In genomic region chr4:48779095-48779997, GRCh38 we compare ENCODE assay signal across 8 cellular contexts. TPM values are rescaled to one million over a fixed set of nuclear protein-coding genes. Genes with fewer than 3 reads are reported as not detected.
DNase-seq lines count a peak whose midpoint lies in the region; ATAC-seq and TF ChIP-seq lines count a peak whose summit lies in the region.

No MANE protein-coding gene starts in this region.

- DNase-seq in COLO668 (lab: John Stamatoyannopoulos, UW; ENCODE audit: unreplicated experiment) (peak; percentile 85), RWPE2 (ENCODE audit: low spot score) (peak; percentile 72), glutamatergic neuron (peak; percentile 69), osteoblast (ENCODE audit: insufficient read length, low spot score, missing footprints) (peak; percentile 89)

- H3K9me3 ChIP-seq in RWPE2 (ENCODE audit: severe bottlenecking) (no peaks in the 10 kb centered on the region), osteoblast (ENCODE audit: low read depth, low read length) (no peaks in the 10 kb centered on the region), thymus (ENCODE audit: control insufficient read depth) (no peaks in the 10 kb centered on the region)

- WGBS in thymus: under 1% methylated on average over 108 of the region's 108 CpGs

- H3K4me3 ChIP-seq in RWPE2 (ENCODE audit: severe bottlenecking): peak overlapping the region; percentile 95
- H3K4me3 ChIP-seq in osteoblast (ENCODE audit: insufficient read depth, low read length): peak overlapping the region; percentile 86
- peak overlapping the region; percentile 95 for H3K4me3 ChIP-seq in thymus (ENCODE audit: low read length)

- H3K36me3 ChIP-seq in RWPE2 (ENCODE audit: low read depth) (peaks cover 4% of the 10 kb centered on the region; the same call in 1 of the 2 replicates), osteoblast (ENCODE audit: insufficient read depth, low read length) (no peaks in the 10 kb centered on the region), thymus (ENCODE audit: control insufficient read depth, insufficient read depth) (no peaks in the 10 kb centered on the region)

- H3K4me1 Mint-ChIP-seq in activated naive CD4-positive, alpha-beta T cell treated with anti-CD3 and anti-CD28 coated beads, Interleukin-2, amount 50 U/mL, for 24 hours: peaks cover 50% of the 10 kb centered on the region
- peaks cover 29% of the 10 kb centered on the region for H3K4me1 Mint-ChIP-seq in glutamatergic neuron (ENCODE audit: low read depth, unreplicated experiment)

- no peaks in the 10 kb centered on the region for H3K36me3 Mint-ChIP-seq in activated naive CD4-positive, alpha-beta T cell treated with anti-CD3 and anti-CD28 coated beads, Interleukin-2, amount 50 U/mL, for 24 hours
- H3K36me3 Mint-ChIP-seq in glutamatergic neuron (ENCODE audit: unreplicated experiment): no peaks in the 10 kb centered on the region

- H3K27me3 Mint-ChIP-seq in activated naive CD4-positive, alpha-beta T cell treated with anti-CD3 and anti-CD28 coated beads, Interleukin-2, amount 50 U/mL, for 24 hours: no peaks in the 10 kb centered on the region
- H3K27me3 Mint-ChIP-seq in glutamatergic neuron (ENCODE audit: unreplicated experiment): peaks cover 21% of the 10 kb centered on the region

- H3K27ac ChIP-seq in RWPE2 (ENCODE audit: poor library complexity, severe bottlenecking) (peak overlapping the region; percentile 88), osteoblast (ENCODE audit: low read depth, low read length) (peak overlapping the region; percentile 88), thymus (ENCODE audit: low read depth) (peak overlapping the region; percentile 94)

- H3K4me3 Mint-ChIP-seq in activated naive CD4-positive, alpha-beta T cell treated with anti-CD3 and anti-CD28 coated beads, Interleukin-2, amount 50 U/mL, for 24 hours: peak overlapping the region; percentile 94
- peak overlapping the region; percentile 99 for H3K4me3 Mint-ChIP-seq in glutamatergic neuron (ENCODE audit: unreplicated experiment)

- H3K4me2 ChIP-seq in osteoblast (ENCODE audit: insufficient read depth, low read length): peak overlapping the region; percentile 92

- H3K27me3 ChIP-seq in RWPE2 (ENCODE audit: insufficient read depth, poor library complexity, severe bottlenecking) (no peaks in the 10 kb centered on the region), osteoblast (ENCODE audit: insufficient read depth, low read length) (no peaks in the 10 kb centered on the region), thymus (ENCODE audit: control insufficient read depth, insufficient read depth) (no peaks in the 10 kb centered on the region)

- no peaks in the 10 kb centered on the region for H3K9me3 Mint-ChIP-seq in activated naive CD4-positive, alpha-beta T cell treated with anti-CD3 and anti-CD28 coated beads, Interleukin-2, amount 50 U/mL, for 24 hours
- H3K9me3 Mint-ChIP-seq in glutamatergic neuron (ENCODE audit: unreplicated experiment): peaks cover 29% of the 10 kb centered on the region

- peaks cover 10% of the 10 kb centered on the region for H4K20me1 ChIP-seq in osteoblast (ENCODE audit: insufficient read depth, low read length)

- ATAC-seq in GM19324 (IDR thresholded peaks at IDR 0.05; ENCODE audit: low FRiP score, unreplicated experiment) (peak; percentile 56), HG03442 (IDR thresholded peaks at IDR 0.05; ENCODE audit: unreplicated experiment) (peak; percentile 31), RWPE2 (ENCODE audit: low read depth) (peak; percentile 7)

- H2AFZ ChIP-seq in osteoblast (ENCODE audit: low read length): peak overlapping the region; percentile 85

- H3K27ac Mint-ChIP-seq in activated naive CD4-positive, alpha-beta T cell treated with anti-CD3 and anti-CD28 coated beads, Interleukin-2, amount 50 U/mL, for 24 hours: peak overlapping the region; percentile 97
- H3K27ac Mint-ChIP-seq in glutamatergic neuron (ENCODE audit: unreplicated experiment): peak overlapping the region; percentile 99

- peaks cover 44% of the 10 kb centered on the region for H3K79me2 ChIP-seq in osteoblast (ENCODE audit: insufficient read depth, low read length)

- TF ChIP-seq CTCF in RWPE2 (IDR thresholded peaks at IDR 0.05; ENCODE audit: poor library complexity, severe bottlenecking): peak; percentile 34
- TF ChIP-seq CTCF in glutamatergic neuron (IDR thresholded peaks at IDR 0.05; ENCODE audit: partially characterized antibody, unreplicated experiment): no peak
- no peak for TF ChIP-seq CTCF in osteoblast (IDR thresholded peaks at IDR 0.05; ENCODE audit: extremely low read depth, low read depth, low read length)

- H3K4me1 ChIP-seq in RWPE2 (ENCODE audit: insufficient read depth, poor library complexity, severe bottlenecking) (peaks cover 35% of the 10 kb centered on the region), osteoblast (ENCODE audit: insufficient read depth, low read length) (peaks cover 12% of the 10 kb centered on the region), thymus (ENCODE audit: control insufficient read depth, insufficient read depth, low read length) (peaks cover 10% of the 10 kb centered on the region)

RNA-seq across cellular contexts. Expression of gene FRYL, which starts 0.7 kb away (rescaled TPM):
- total RNA-seq in glutamatergic neuron (ENCODE audit: unreplicated experiment): 190 TPM
- total RNA-seq in osteoblast: 39.2 and 42.0 TPM in 2 replicates
- polyA plus RNA-seq in thymus: 33.2 TPM

RNA-seq across cellular contexts. Expression of gene OCIAD1, which starts 51.5 kb away (rescaled TPM):
- total RNA-seq in glutamatergic neuron (ENCODE audit: unreplicated experiment) (163 TPM), osteoblast (78.2 and 87.5 TPM in 2 replicates)
- polyA plus RNA-seq in thymus: 182 TPM

Comparison
In these comparisons a context has a peak if more than half of its experiments do, and no peak if none do; other contexts are left out.
1. Peak in every context shown above with its lines: DNase-seq, ATAC-seq, H3K4me3 ChIP-seq and H3K27ac ChIP-seq.